ENCODE assay signal across 17 cellular contexts in the genomic region with DNA sequence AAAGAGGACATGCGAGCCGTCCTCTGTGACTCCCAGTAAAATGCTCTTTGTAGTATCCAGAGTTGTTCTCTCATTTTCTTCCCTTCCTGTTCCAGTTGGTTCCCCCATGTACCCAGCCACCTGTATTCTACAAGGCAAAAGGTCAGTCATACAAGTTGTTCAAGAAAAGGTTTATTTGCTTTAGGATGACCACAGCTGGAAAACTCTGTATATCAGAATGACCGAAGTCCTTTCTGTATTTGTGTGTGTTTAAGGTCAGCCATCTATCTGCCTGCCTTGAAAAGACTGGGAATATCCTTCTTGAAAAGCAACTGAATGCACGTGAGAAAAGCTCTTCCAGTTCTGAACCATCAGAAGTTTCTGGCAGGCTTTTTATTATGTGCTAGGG. TPM values are rescaled to one million over a fixed set of nuclear protein-coding genes. Genes with fewer than 3 reads are reported as not detected.
DNase-seq lines count a peak whose midpoint lies in the region; ATAC-seq, FAIRE-seq and TF ChIP-seq lines count a peak whose summit lies in the region.
"Had no signal": no experiment of that assay in that cellular context is flagged by ENCODE, and none has a peak within 500 bp of the region (broad histone marks: within the 10 kb centered on the region; RNA-seq: fewer than 3 reads in every experiment).

No MANE protein-coding gene starts in this region.

- BruUV-seq in HepG2 (replicated peaks; lab: Mats Ljungman, UMichigan) = no TSS peak

- intact Hi-C loops in dendritic cell treated with granulocyte-macrophage colony-stimulating factor and Interleukin-4, amounts not matched to agents 40 ng/mL and 50 ng/mL, for 4 days (cut with micrococcal nuclease) = loop anchor here (5.0 kb wide), 1 partner anchor 99 kb away; no protein-coding TSS in a partner anchor
- intact Hi-C loops in HepG2 (cut with micrococcal nuclease; ENCODE audit: unreplicated experiment) (loop anchor here (1.0 kb wide), 2 partner anchors 8 to 28 kb away; partner anchors contain the start of genes CCL15 and CCL16), kidney (cut with DNase I) (no loop called here)

- peak overlapping the region; percentile 64 for H3K27ac Mint-ChIP-seq in dendritic cell treated with granulocyte-macrophage colony-stimulating factor and Interleukin-4, amounts not matched to agents 40 ng/mL and 50 ng/mL, for 4 days
- H3K27ac Mint-ChIP-seq in stimulated activated effector memory CD8-positive, alpha-beta T cell treated with anti-CD3 and anti-CD28 coated beads, Interleukin-12 subunit alpha, Interleukin-12 subunit beta, amount 100 ng/mL, for 72 hours = peak overlapping the region; percentile 91
- H3K27ac Mint-ChIP-seq: IgD-negative memory B cell had no signal

- DNase-seq in HepG2 (ENCODE audit: low spot score) (peak; percentile 92), kidney (no peak), NCI-H187 (lab: John Stamatoyannopoulos, UW) (no peak), germinal center (ENCODE audit: low spot score) (no peak)
- DNase-seq in stimulated activated effector memory CD8-positive, alpha-beta T cell treated with anti-CD3 and anti-CD28 coated beads, Interleukin-12 subunit alpha, Interleukin-12 subunit beta, amount 100 ng/mL, for 72 hours (ENCODE audit: low spot score in 2 of 2) = no peak
- DNase-seq: NCI-H1417, NCI-H2029, NCI-H2171 treated with DMSO at 0.1 percent for 48 hours, NCI-H510A had no signal

- no peaks in the 10 kb centered on the region for H3K36me3 Mint-ChIP-seq in dendritic cell treated with granulocyte-macrophage colony-stimulating factor and Interleukin-4, amounts not matched to agents 40 ng/mL and 50 ng/mL, for 4 days (ENCODE audit: low read depth)
- H3K36me3 Mint-ChIP-seq in stimulated activated effector memory CD8-positive, alpha-beta T cell treated with anti-CD3 and anti-CD28 coated beads, Interleukin-12 subunit alpha, Interleukin-12 subunit beta, amount 100 ng/mL, for 72 hours = no peaks in the 10 kb centered on the region
- H3K36me3 Mint-ChIP-seq: IgD-negative memory B cell had no signal

- peak overlapping the region; percentile 90 for H2AFZ ChIP-seq in ACC112 (ENCODE audit: low read length, unreplicated experiment)
- no peak overlapping the region for H2AFZ ChIP-seq in HepG2 (ENCODE audit: low read length)

- peak overlapping the region; percentile 68 for H3K4me2 ChIP-seq in HepG2 (ENCODE audit: low read depth, low read length)

- H3K36me3 ChIP-seq in ACC112 (ENCODE audit: insufficient read depth, low read length) (no peaks in the 10 kb centered on the region), HepG2 (replicated peaks in 1 of 2; ENCODE audit: control insufficient read depth in 1 of 2, insufficient read depth in 2 of 2, low read length in 2 of 2) (no peaks in the 10 kb centered on the region), kidney (ENCODE audit: control insufficient read depth in 1 of 2, insufficient read depth in 2 of 2, low read length in 2 of 2) (no peaks in the 10 kb centered on the region)

- POLR2A ChIA-PET in HepG2 (lab: Yijun Ruan, JAX) = interaction anchor here (0.7 to 5.9 kb wide), 14 partner anchors 9 to 211 kb away, joined by 3 to 197 read pairs (median 8); partner anchors contain the start of genes CCL15 and CCL16

- H3K4me1 Mint-ChIP-seq in dendritic cell treated with granulocyte-macrophage colony-stimulating factor and Interleukin-4, amounts not matched to agents 40 ng/mL and 50 ng/mL, for 4 days (ENCODE audit: low read depth) = peaks cover 71% of the 10 kb centered on the region
- peaks cover 56% of the 10 kb centered on the region for H3K4me1 Mint-ChIP-seq in stimulated activated effector memory CD8-positive, alpha-beta T cell treated with anti-CD3 and anti-CD28 coated beads, Interleukin-12 subunit alpha, Interleukin-12 subunit beta, amount 100 ng/mL, for 72 hours

- H3K4me1 ChIP-seq in ACC112 (ENCODE audit: control insufficient read depth, insufficient read depth, low read length, unreplicated experiment) = peaks cover 13% of the 10 kb centered on the region
- peaks cover 100% of the 10 kb centered on the region for H3K4me1 ChIP-seq in HepG2 (ENCODE audit: insufficient read depth, low read length)
- peaks cover 14% of the 10 kb centered on the region in 2 donors for H3K4me1 ChIP-seq in kidney (ENCODE audit: control insufficient read depth in 1 of 2, insufficient read depth in 1 of 2, low read depth in 1 of 2, low read length in 2 of 2)

- FAIRE-seq in HepG2 (lab: Jason Lieb, UNC) (no peak), kidney (lab: Jason Lieb, UNC) (no peak)
- FAIRE-seq: A204.1, H54 had no signal

- H3K9me3 ChIP-seq in HepG2 (ENCODE audit: low read length) (no peaks in the 10 kb centered on the region), kidney (ENCODE audit: control insufficient read depth in 1 of 2, low read length in 2 of 2) (no peaks in the 10 kb centered on the region)

- H3K79me2 ChIP-seq in ACC112 (ENCODE audit: control insufficient read depth, insufficient read depth, low read length, unreplicated experiment) = no peaks in the 10 kb centered on the region
- no peaks in the 10 kb centered on the region for H3K79me2 ChIP-seq in HepG2 (ENCODE audit: insufficient read depth, low read length)

- TF ChIP-seq RAD21 in HepG2 (CRISPR knock-in tag; IDR thresholded peaks at IDR 0.05) = no peak

- ATAC-seq in HepG2 (peak; percentile 57), GM21447 (IDR thresholded peaks at IDR 0.05; ENCODE audit: unreplicated experiment) (no peak)
- no peak for ATAC-seq in stimulated activated effector memory CD8-positive, alpha-beta T cell treated with anti-CD3 and anti-CD28 coated beads, Interleukin-12 subunit alpha, Interleukin-12 subunit beta, amount 100 ng/mL, for 72 hours

- TF ChIP-seq POLR2A in HepG2 (IDR thresholded peaks at IDR 0.05; ENCODE audit: insufficient read depth in 1 of 2, low read depth in 2 of 2, low read length in 2 of 2) = no peak

- H3K27me3 ChIP-seq in ACC112 (ENCODE audit: insufficient read depth, low read length) (no peaks in the 10 kb centered on the region), HepG2 (ENCODE audit: control insufficient read depth in 1 of 2, insufficient read depth in 2 of 2, low read length in 2 of 2) (no peaks in the 10 kb centered on the region)

- H3K9ac ChIP-seq in HepG2 (ENCODE audit: insufficient read depth, low read depth, low read length) = peak overlapping the region; percentile 48
- H3K9ac ChIP-seq in kidney (ENCODE audit: low read length in 2 of 2) = no peak overlapping the region

- in situ Hi-C loops in HepG2 (cut with HindIII; ENCODE audit: extremely low pct_ligation_motif_present, low pct_unique_long_range_greater_than_20kb) = loop anchor here (5.0 to 25.0 kb wide), 4 partner anchors 34 to 514 kb away; partner anchors contain the start of gene ZNHIT3

- H3K27me3 Mint-ChIP-seq in dendritic cell treated with granulocyte-macrophage colony-stimulating factor and Interleukin-4, amounts not matched to agents 40 ng/mL and 50 ng/mL, for 4 days = no peaks in the 10 kb centered on the region

- H3K4me3 ChIP-seq in ACC112 (ENCODE audit: low read depth, low read length) (no peak overlapping the region), HepG2 (replicated peaks in 1 of 3; ENCODE audit: insufficient read depth in 1 of 3, low read depth in 2 of 3, low read length in 3 of 3) (peak overlapping the region in 1 of 3 experiments; percentile 40; a peak in 1 of 6 replicates), kidney (ENCODE audit: low read length in 2 of 2) (no peak overlapping the region)

- H3K27ac ChIP-seq in ACC112 (ENCODE audit: low read depth, low read length) (peak overlapping the region; percentile 11), HepG2 (ENCODE audit: extremely low read length, insufficient read depth, low read length) (peak overlapping the region; percentile 85), kidney (ENCODE audit: low read depth in 2 of 2, low read length in 2 of 2) (peak overlapping the region in 1 of 2 donors; percentile 35)
- H3K27ac ChIP-seq: C4-2B had no signal

- H4K20me1 ChIP-seq in HepG2 (ENCODE audit: insufficient read depth, low read length) = no peaks in the 10 kb centered on the region

- H3K4me3 Mint-ChIP-seq in dendritic cell treated with granulocyte-macrophage colony-stimulating factor and Interleukin-4, amounts not matched to agents 40 ng/mL and 50 ng/mL, for 4 days = no peak overlapping the region
- no peak overlapping the region for H3K4me3 Mint-ChIP-seq in stimulated activated effector memory CD8-positive, alpha-beta T cell treated with anti-CD3 and anti-CD28 coated beads, Interleukin-12 subunit alpha, Interleukin-12 subunit beta, amount 100 ng/mL, for 72 hours
- H3K4me3 Mint-ChIP-seq: IgD-negative memory B cell had no signal

- H3K9me3 Mint-ChIP-seq in dendritic cell treated with granulocyte-macrophage colony-stimulating factor and Interleukin-4, amounts not matched to agents 40 ng/mL and 50 ng/mL, for 4 days = no peaks in the 10 kb centered on the region
- H3K9me3 Mint-ChIP-seq in stimulated activated effector memory CD8-positive, alpha-beta T cell treated with anti-CD3 and anti-CD28 coated beads, Interleukin-12 subunit alpha, Interleukin-12 subunit beta, amount 100 ng/mL, for 72 hours = no peaks in the 10 kb centered on the region
- H3K9me3 Mint-ChIP-seq: IgD-negative memory B cell had no signal

- CTCF ChIA-PET in HepG2 (lab: Yijun Ruan, JAX; ENCODE audit: low intra/inter-chr PET ratio, low total read pairs) = no interaction called here

- TF ChIP-seq CTCF in HepG2 (CRISPR knock-in tag; IDR thresholded peaks at IDR 0.05) = no peak
- TF ChIP-seq CTCF in kidney (IDR thresholded peaks at IDR 0.05; ENCODE audit: borderline replicate concordance, extremely low read depth, insufficient read depth) = no peak

- 2% methylated on average over 4 of the region's 4 CpGs for WGBS in HepG2 (ENCODE audit: low lambda C conversion rate)

- TF ChIP-seq EP300 in HepG2 (IDR thresholded peaks at IDR 0.05; ENCODE audit: low read depth in 2 of 2, low read length in 2 of 2) (peak in 1 of 2 experiments; percentile 72; a peak in 2 of 4 replicates), HepG2 (CRISPR knock-in tag; IDR thresholded peaks at IDR 0.05; ENCODE audit: borderline replicate concordance) (no peak)

RNA-seq across cellular contexts. Expression of gene CCL16, which starts 8.4 kb away (rescaled TPM):
- total RNA-seq in HepG2 (2016; rRNA removed; fragmentation: Illumina TruSeq; extraction: Trizol) (0.51 and 2.0 TPM in 2 replicates), kidney (0.79 TPM)
- 0.62 and 0.91 TPM in 2 replicates for total RNA-seq in HepG2 (2016; cell fraction: cytosol; rRNA removed; fragmentation: Illumina TruSeq; extraction: Trizol; ENCODE audit: low read depth)
- total RNA-seq in HepG2 (2016; cell fraction: insoluble cytoplasmic fraction; rRNA removed; fragmentation: Illumina TruSeq; extraction: Trizol) = 0.71 and 2.3 TPM in 2 replicates
- total RNA-seq in HepG2 (2016; cell fraction: membrane; rRNA removed; fragmentation: Illumina TruSeq; extraction: Trizol) = 0.55 and 0.83 TPM in 2 replicates
- total RNA-seq in HepG2 (2016; cell fraction: nucleus; rRNA removed; fragmentation: Illumina TruSeq; extraction: Trizol) = 1.7 and 2.2 TPM in 2 replicates
- polyA plus RNA-seq in HepG2 (2011; rRNA removed) (14.7 and 17.7 TPM in 2 replicates), kidney (ENCODE audit: insufficient read depth, low read depth, low replicate concordance) (not detected)
- polyA plus RNA-seq in HepG2 (2011; cell fraction: cytosol; rRNA removed) = 17.4 and 19.0 TPM in 2 replicates
- 6.6 and 8.9 TPM in 2 replicates for polyA plus RNA-seq in HepG2 (2011; cell fraction: nucleus; rRNA removed)
- 7.1 and 20.8 TPM in 2 replicates for polyA plus RNA-seq in HepG2 (2012)
- 0.47 and 0.55 TPM in 2 replicates for polyA plus RNA-seq in HepG2 (2016; cell fraction: cytosol; fragmentation: Illumina TruSeq; extraction: Trizol; ENCODE audit: low read depth)
- 0.69 and 1.0 TPM in 2 replicates for polyA plus RNA-seq in HepG2 (2016; cell fraction: insoluble cytoplasmic fraction; fragmentation: Illumina TruSeq; extraction: Trizol; ENCODE audit: low read depth)
- polyA plus RNA-seq in HepG2 (2016; cell fraction: membrane; fragmentation: Illumina TruSeq; extraction: Trizol; ENCODE audit: low read depth) = 0.35 and 0.84 TPM in 2 replicates
- polyA plus RNA-seq in HepG2 (2016; cell fraction: nucleus; fragmentation: Illumina TruSeq; extraction: Trizol; ENCODE audit: insufficient read depth, low read depth) = 2.5 and 2.7 TPM in 2 replicates
- 11.6 TPM in 1 of 2 replicates, not detected in the other for polyA minus RNA-seq in HepG2 (2011; rRNA and poly(A)+ RNA removed; ENCODE audit: low replicate concordance)
- 6.2 and 9.4 TPM in 2 replicates for polyA minus RNA-seq in HepG2 (2011; cell fraction: cytosol; rRNA and poly(A)+ RNA removed)
- polyA minus RNA-seq in HepG2 (2011; cell fraction: nucleus; rRNA and poly(A)+ RNA removed) = 7.7 and 11.8 TPM in 2 replicates
- total RNA-seq: LHCN-M2 had no signal
- polyA plus RNA-seq: IgD-negative memory B cell had no signal

RNA-seq across cellular contexts. Expression of gene CCL14, which starts 13.6 kb away (rescaled TPM):
- 1.1 and 1.3 TPM in 2 replicates for total RNA-seq in HepG2 (2016; rRNA removed; fragmentation: Illumina TruSeq; extraction: Trizol)
- total RNA-seq in HepG2 (2016; cell fraction: cytosol; rRNA removed; fragmentation: Illumina TruSeq; extraction: Trizol; ENCODE audit: low read depth) = 0.18 and 0.61 TPM in 2 replicates
- 0.06 and 1.2 TPM in 2 replicates for total RNA-seq in HepG2 (2016; cell fraction: insoluble cytoplasmic fraction; rRNA removed; fragmentation: Illumina TruSeq; extraction: Trizol)
- total RNA-seq in HepG2 (2016; cell fraction: membrane; rRNA removed; fragmentation: Illumina TruSeq; extraction: Trizol) = 0.14 and 0.49 TPM in 2 replicates
- 0.99 and 1.9 TPM in 2 replicates for total RNA-seq in HepG2 (2016; cell fraction: nucleus; rRNA removed; fragmentation: Illumina TruSeq; extraction: Trizol)
- polyA plus RNA-seq in HepG2 (2011; rRNA removed) = 0.86 and 1.7 TPM in 2 replicates
- polyA plus RNA-seq in HepG2 (2011; cell fraction: cytosol; rRNA removed) = 0.12 and 0.14 TPM in 2 replicates
- polyA plus RNA-seq in HepG2 (2011; cell fraction: nucleus; rRNA removed) = 3.6 and 3.7 TPM in 2 replicates
- polyA plus RNA-seq in HepG2 (2012) = 0.76 and 1.3 TPM in 2 replicates
- 0.41 and 0.44 TPM in 2 replicates for polyA plus RNA-seq in HepG2 (2016; cell fraction: cytosol; fragmentation: Illumina TruSeq; extraction: Trizol; ENCODE audit: low read depth)
- polyA plus RNA-seq in HepG2 (2016; cell fraction: insoluble cytoplasmic fraction; fragmentation: Illumina TruSeq; extraction: Trizol; ENCODE audit: low read depth) = 0.74 TPM in 1 of 2 replicates, not detected in the other
- 0.05 TPM in 1 of 2 replicates, not detected in the other for polyA plus RNA-seq in HepG2 (2016; cell fraction: membrane; fragmentation: Illumina TruSeq; extraction: Trizol; ENCODE audit: low read depth)
- polyA plus RNA-seq in HepG2 (2016; cell fraction: nucleus; fragmentation: Illumina TruSeq; extraction: Trizol; ENCODE audit: insufficient read depth, low read depth) = 1.6 and 4.2 TPM in 2 replicates
- polyA minus RNA-seq in HepG2 (2011; rRNA and poly(A)+ RNA removed; ENCODE audit: low replicate concordance) = 2.0 TPM in 1 of 2 replicates, not detected in the other
- polyA minus RNA-seq in HepG2 (2011; cell fraction: cytosol; rRNA and poly(A)+ RNA removed) = not detected in 2 replicates
- polyA minus RNA-seq in HepG2 (2011; cell fraction: nucleus; rRNA and poly(A)+ RNA removed) = 4.8 and 5.7 TPM in 2 replicates
- 134 TPM for total RNA-seq in kidney
- polyA plus RNA-seq in kidney (ENCODE audit: insufficient read depth, low read depth, low replicate concordance) = 14.2 TPM
- total RNA-seq: LHCN-M2 had no signal
- polyA plus RNA-seq: IgD-negative memory B cell had no signal

RNA-seq across cellular contexts. Expression of gene CCL15, which starts 28.4 kb away (rescaled TPM):
- total RNA-seq in HepG2 (2016; rRNA removed; fragmentation: Illumina TruSeq; extraction: Trizol) = 23.2 and 29.2 TPM in 2 replicates
- 7.6 and 9.4 TPM in 2 replicates for total RNA-seq in HepG2 (2016; cell fraction: cytosol; rRNA removed; fragmentation: Illumina TruSeq; extraction: Trizol; ENCODE audit: low read depth)
- 24.0 and 25.7 TPM in 2 replicates for total RNA-seq in HepG2 (2016; cell fraction: insoluble cytoplasmic fraction; rRNA removed; fragmentation: Illumina TruSeq; extraction: Trizol)
- 17.3 and 18.4 TPM in 2 replicates for total RNA-seq in HepG2 (2016; cell fraction: membrane; rRNA removed; fragmentation: Illumina TruSeq; extraction: Trizol)
- total RNA-seq in HepG2 (2016; cell fraction: nucleus; rRNA removed; fragmentation: Illumina TruSeq; extraction: Trizol) = 24.4 and 27.1 TPM in 2 replicates
- 37.4 and 45.9 TPM in 2 replicates for polyA plus RNA-seq in HepG2 (2011; rRNA removed)
- polyA plus RNA-seq in HepG2 (2011; cell fraction: cytosol; rRNA removed) = 32.9 and 35.1 TPM in 2 replicates
- polyA plus RNA-seq in HepG2 (2011; cell fraction: nucleus; rRNA removed) = 37.4 and 37.8 TPM in 2 replicates
- polyA plus RNA-seq in HepG2 (2012) = 29.0 and 46.2 TPM in 2 replicates
- polyA plus RNA-seq in HepG2 (2016; cell fraction: cytosol; fragmentation: Illumina TruSeq; extraction: Trizol; ENCODE audit: low read depth) = 7.2 and 10.7 TPM in 2 replicates
- polyA plus RNA-seq in HepG2 (2016; cell fraction: insoluble cytoplasmic fraction; fragmentation: Illumina TruSeq; extraction: Trizol; ENCODE audit: low read depth) = 25.9 and 27.3 TPM in 2 replicates
- polyA plus RNA-seq in HepG2 (2016; cell fraction: membrane; fragmentation: Illumina TruSeq; extraction: Trizol; ENCODE audit: low read depth) = 16.6 and 18.1 TPM in 2 replicates
- 30.3 and 34.8 TPM in 2 replicates for polyA plus RNA-seq in HepG2 (2016; cell fraction: nucleus; fragmentation: Illumina TruSeq; extraction: Trizol; ENCODE audit: insufficient read depth, low read depth)
- polyA minus RNA-seq in HepG2 (2011; rRNA and poly(A)+ RNA removed; ENCODE audit: low replicate concordance) = 24.4 TPM in 1 of 2 replicates, not detected in the other
- 8.7 and 9.6 TPM in 2 replicates for polyA minus RNA-seq in HepG2 (2011; cell fraction: cytosol; rRNA and poly(A)+ RNA removed)
- 36.2 and 45.1 TPM in 2 replicates for polyA minus RNA-seq in HepG2 (2011; cell fraction: nucleus; rRNA and poly(A)+ RNA removed)
- 0.82 TPM for total RNA-seq in kidney
- polyA plus RNA-seq in kidney (ENCODE audit: insufficient read depth, low read depth, low replicate concordance) = 22.2 TPM
- total RNA-seq: LHCN-M2 had no signal
- polyA plus RNA-seq: IgD-negative memory B cell had no signal

RNA-seq across cellular contexts. Expression of gene LYZL6, which starts 29.4 kb away (rescaled TPM):
- not detected in 2 replicates for total RNA-seq in HepG2 (2016; rRNA removed; fragmentation: Illumina TruSeq; extraction: Trizol)
- not detected in 2 replicates for total RNA-seq in HepG2 (2016; cell fraction: cytosol; rRNA removed; fragmentation: Illumina TruSeq; extraction: Trizol; ENCODE audit: low read depth)
- not detected in 2 replicates for total RNA-seq in HepG2 (2016; cell fraction: insoluble cytoplasmic fraction; rRNA removed; fragmentation: Illumina TruSeq; extraction: Trizol)
- not detected in 2 replicates for total RNA-seq in HepG2 (2016; cell fraction: membrane; rRNA removed; fragmentation: Illumina TruSeq; extraction: Trizol)
- total RNA-seq in HepG2 (2016; cell fraction: nucleus; rRNA removed; fragmentation: Illumina TruSeq; extraction: Trizol) = not detected in 2 replicates
- not detected in 2 replicates for polyA plus RNA-seq in HepG2 (2011; rRNA removed)
- not detected in 2 replicates for polyA plus RNA-seq in HepG2 (2011; cell fraction: cytosol; rRNA removed)
- not detected in 2 replicates for polyA plus RNA-seq in HepG2 (2011; cell fraction: nucleus; rRNA removed)
- not detected in 2 replicates for polyA plus RNA-seq in HepG2 (2012)
- polyA plus RNA-seq in HepG2 (2016; cell fraction: cytosol; fragmentation: Illumina TruSeq; extraction: Trizol; ENCODE audit: low read depth) = not detected in 2 replicates
- polyA plus RNA-seq in HepG2 (2016; cell fraction: insoluble cytoplasmic fraction; fragmentation: Illumina TruSeq; extraction: Trizol; ENCODE audit: low read depth) = not detected in 2 replicates
- polyA plus RNA-seq in HepG2 (2016; cell fraction: membrane; fragmentation: Illumina TruSeq; extraction: Trizol; ENCODE audit: low read depth) = not detected in 2 replicates
- polyA plus RNA-seq in HepG2 (2016; cell fraction: nucleus; fragmentation: Illumina TruSeq; extraction: Trizol; ENCODE audit: insufficient read depth, low read depth) = not detected in 2 replicates
- not detected in 2 replicates for polyA minus RNA-seq in HepG2 (2011; rRNA and poly(A)+ RNA removed; ENCODE audit: low replicate concordance)
- not detected in 2 replicates for polyA minus RNA-seq in HepG2 (2011; cell fraction: cytosol; rRNA and poly(A)+ RNA removed)
- not detected in 2 replicates for polyA minus RNA-seq in HepG2 (2011; cell fraction: nucleus; rRNA and poly(A)+ RNA removed)
- not detected for total RNA-seq in kidney
- polyA plus RNA-seq in kidney (ENCODE audit: insufficient read depth, low read depth, low replicate concordance) = not detected
- total RNA-seq: LHCN-M2 had no signal
- polyA plus RNA-seq: IgD-negative memory B cell had no signal

RNA-seq across cellular contexts. Expression of gene RDM1, which starts 42.4 kb away (rescaled TPM):
- total RNA-seq in HepG2 (2016; rRNA removed; fragmentation: Illumina TruSeq; extraction: Trizol) = 0.40 TPM in 1 of 2 replicates, not detected in the other
- total RNA-seq in HepG2 (2016; cell fraction: cytosol; rRNA removed; fragmentation: Illumina TruSeq; extraction: Trizol; ENCODE audit: low read depth) = not detected in 2 replicates
- 0.09 TPM in 1 of 2 replicates, not detected in the other for total RNA-seq in HepG2 (2016; cell fraction: insoluble cytoplasmic fraction; rRNA removed; fragmentation: Illumina TruSeq; extraction: Trizol)
- total RNA-seq in HepG2 (2016; cell fraction: membrane; rRNA removed; fragmentation: Illumina TruSeq; extraction: Trizol) = not detected in 2 replicates
- total RNA-seq in HepG2 (2016; cell fraction: nucleus; rRNA removed; fragmentation: Illumina TruSeq; extraction: Trizol) = not detected in 2 replicates
- polyA plus RNA-seq in HepG2 (2011; rRNA removed) = 0.14 and 0.28 TPM in 2 replicates
- polyA plus RNA-seq in HepG2 (2011; cell fraction: cytosol; rRNA removed) = 0.09 TPM in 1 of 2 replicates, not detected in the other
- polyA plus RNA-seq in HepG2 (2011; cell fraction: nucleus; rRNA removed) = 0.10 TPM in 1 of 2 replicates, not detected in the other
- 0.55 TPM in 1 of 2 replicates, not detected in the other for polyA plus RNA-seq in HepG2 (2012)
- polyA plus RNA-seq in HepG2 (2016; cell fraction: cytosol; fragmentation: Illumina TruSeq; extraction: Trizol; ENCODE audit: low read depth) = not detected in 2 replicates
- 0.34 TPM in 1 of 2 replicates, not detected in the other for polyA plus RNA-seq in HepG2 (2016; cell fraction: insoluble cytoplasmic fraction; fragmentation: Illumina TruSeq; extraction: Trizol; ENCODE audit: low read depth)
- not detected in 2 replicates for polyA plus RNA-seq in HepG2 (2016; cell fraction: membrane; fragmentation: Illumina TruSeq; extraction: Trizol; ENCODE audit: low read depth)
- polyA plus RNA-seq in HepG2 (2016; cell fraction: nucleus; fragmentation: Illumina TruSeq; extraction: Trizol; ENCODE audit: insufficient read depth, low read depth) = not detected in 2 replicates
- polyA minus RNA-seq in HepG2 (2011; rRNA and poly(A)+ RNA removed; ENCODE audit: low replicate concordance) = 0.70 and 1.4 TPM in 2 replicates
- polyA minus RNA-seq in HepG2 (2011; cell fraction: cytosol; rRNA and poly(A)+ RNA removed) = not detected in 2 replicates
- polyA minus RNA-seq in HepG2 (2011; cell fraction: nucleus; rRNA and poly(A)+ RNA removed) = not detected in 2 replicates
- total RNA-seq in kidney = not detected
- polyA plus RNA-seq in kidney (ENCODE audit: insufficient read depth, low read depth, low replicate concordance) = 0.56 TPM
- polyA plus RNA-seq: IgD-negative memory B cell had no signal

Comparison
In these comparisons a context has a peak if more than half of its experiments do, and no peak if none do; other contexts are left out.
1. RNA of gene CCL14, which starts 13.6 kb away (total RNA-seq): 134 TPM in kidney (single experiment); 0.06 to 1.9 TPM in HepG2; every median in the first group is over 10 times any median in the second.